Comparison of ENCODE assay signal across 13 cellular contexts in the genomic region with DNA sequence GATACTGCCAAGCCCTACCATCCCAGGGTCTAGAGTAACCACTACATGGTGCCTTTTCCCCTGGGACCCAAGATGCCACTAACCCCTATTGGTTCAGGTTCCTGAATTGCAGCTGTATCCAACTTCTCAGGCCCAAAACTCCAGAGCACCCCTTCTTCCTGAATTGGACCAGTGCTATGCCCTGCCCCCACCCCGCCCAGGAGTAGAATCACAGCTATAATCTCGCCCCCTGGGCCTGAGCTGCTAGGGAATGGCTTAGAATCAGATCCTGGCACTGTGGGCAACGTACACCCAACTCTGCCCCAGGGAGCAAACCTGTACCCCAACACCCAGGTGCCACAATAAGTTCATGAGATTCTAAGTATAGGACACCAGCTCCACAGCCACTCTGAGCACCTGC.
A peak's percentile ranks its signal among the peaks of the same experiment; 100 is the strongest.
DNase-seq lines count a peak whose midpoint lies in the region; ATAC-seq, FAIRE-seq and TF ChIP-seq lines count a peak whose summit lies in the region.
"Had no signal": no experiment of that assay in that cellular context is flagged by ENCODE, and none has a peak within 500 bp of the region (broad histone marks: within the 10 kb centered on the region; RNA-seq: fewer than 3 reads in every experiment).

No MANE protein-coding gene starts in this region.

- no peak for TF ChIP-seq RAD21 in HepG2 (CRISPR knock-in tag; IDR thresholded peaks at IDR 0.05)

- BruUV-seq in HepG2 (replicated peaks; lab: Mats Ljungman, UMichigan) (no TSS peak), PC-9 (replicated peaks; lab: Mats Ljungman, UMichigan) (no TSS peak)

- no peak overlapping the region for H2AFZ ChIP-seq in HepG2 (ENCODE audit: low read length)
- no peak overlapping the region for H2AFZ ChIP-seq in PC-9
- H2AFZ ChIP-seq: GM23338 had no signal

- H3F3A ChIP-seq in PC-9 (ENCODE audit: insufficient read depth, low read depth): no peaks in the 10 kb centered on the region

- no peaks in the 10 kb centered on the region for H3K9me2 ChIP-seq in PC-9 (ENCODE audit: insufficient read depth)

- TF ChIP-seq EP300 in HepG2 (IDR thresholded peaks at IDR 0.05; ENCODE audit: low read depth in 2 of 2, low read length in 2 of 2): no peak
- TF ChIP-seq EP300 in HepG2 (CRISPR knock-in tag; IDR thresholded peaks at IDR 0.05; ENCODE audit: borderline replicate concordance): no peak

- H3K9me3 ChIP-seq in right lobe of liver (peaks cover 0 to 11% (median 0%) of the 10 kb centered on the region in 4 donors), HepG2 (ENCODE audit: low read length) (peaks cover 30% of the 10 kb centered on the region), kidney (ENCODE audit: control insufficient read depth in 1 of 2, low read length in 2 of 2) (peaks cover 0 to 15% of the 10 kb centered on the region in 2 donors), PC-9 (ENCODE audit: insufficient read depth, low read depth) (no peaks in the 10 kb centered on the region)

- H3K27me3 ChIP-seq in right lobe of liver (no peaks in the 10 kb centered on the region), HepG2 (ENCODE audit: control insufficient read depth in 1 of 2, insufficient read depth in 2 of 2, low read length in 2 of 2) (peaks cover 2 to 16% of the 10 kb centered on the region in 2 experiments; a peak in 1 of 5 replicates), PC-9 (ENCODE audit: insufficient read depth, low read depth) (peaks cover 35% of the 10 kb centered on the region)
- H3K27me3 ChIP-seq: BLaER1 had no signal

- H3K36me3 ChIP-seq in right lobe of liver: no peaks in the 10 kb centered on the region
- H3K36me3 ChIP-seq in HepG2 (replicated peaks in 1 of 2; ENCODE audit: control insufficient read depth in 1 of 2, insufficient read depth in 2 of 2, low read length in 2 of 2): no peaks in the 10 kb centered on the region
- H3K36me3 ChIP-seq in kidney (ENCODE audit: control insufficient read depth in 1 of 2, insufficient read depth in 2 of 2, low read length in 2 of 2): no peaks in the 10 kb centered on the region
- H3K36me3 ChIP-seq in PC-9 (ENCODE audit: low read depth): no peaks in the 10 kb centered on the region
- H3K36me3 ChIP-seq: BLaER1 had no signal

- H3K27ac ChIP-seq in right lobe of liver (no peak overlapping the region), HepG2 (ENCODE audit: extremely low read length, insufficient read depth, low read length) (no peak overlapping the region), kidney (ENCODE audit: low read depth in 2 of 2, low read length in 2 of 2) (no peak overlapping the region), PC-9 (no peak overlapping the region)
- H3K27ac ChIP-seq: BLaER1 had no signal

- H3K4me1 ChIP-seq in right lobe of liver (no peaks in the 10 kb centered on the region), HepG2 (ENCODE audit: insufficient read depth, low read length) (no peaks in the 10 kb centered on the region), kidney (ENCODE audit: control insufficient read depth in 1 of 2, insufficient read depth in 1 of 2, low read depth in 1 of 2, low read length in 2 of 2) (no peaks in the 10 kb centered on the region), PC-9 (replicated peaks; ENCODE audit: insufficient read depth) (no peaks in the 10 kb centered on the region)
- H3K4me1 ChIP-seq: BLaER1, Caco-2 had no signal

- DNase-seq in right lobe of liver (peak in 2 of 3 donors; percentile 14 to 15), HepG2 (ENCODE audit: low spot score) (no peak), kidney (peak; percentile 13), posterior vena cava (ENCODE audit: low spot score) (peak; percentile 35), PC-9 (no peak), 8988T (no peak), DMS153 treated with DMSO at 0.1 percent for 48 hours (lab: John Stamatoyannopoulos, UW; ENCODE audit: unreplicated experiment) (no peak)
- DNase-seq: AML-193, Caco-2, DMS53, H9 had no signal

- POLR2A ChIA-PET in HepG2 (lab: Yijun Ruan, JAX) (no interaction called here), PC-9 (lab: Charles Lee; ENCODE audit: unreplicated experiment) (no interaction called here)

- intact Hi-C loops in right lobe of liver (cut with DNase I): loop anchor here in 1 of 2 donors (10.0 kb wide), 1 partner anchor 59 kb away; no protein-coding TSS in a partner anchor
- intact Hi-C loops in HepG2 (cut with micrococcal nuclease; ENCODE audit: unreplicated experiment): no loop called here
- intact Hi-C loops in kidney (cut with DNase I): no loop called here
- intact Hi-C loops in posterior vena cava (cut with DNase I): loop anchor here in 1 of 2 donors (2.0 kb wide), 1 partner anchor 19 kb away; no protein-coding TSS in a partner anchor
- intact Hi-C loops in PC-9 (cut with micrococcal nuclease; ENCODE audit: unreplicated experiment): no loop called here

- H3K4me2 ChIP-seq in HepG2 (ENCODE audit: low read depth, low read length) (no peak overlapping the region), PC-9 (no peak overlapping the region)
- H3K4me2 ChIP-seq: BLaER1, GM23338 had no signal

- no peak for TF ChIP-seq CTCF in right lobe of liver (IDR thresholded peaks at IDR 0.05)
- no peak for TF ChIP-seq CTCF in HepG2 (CRISPR knock-in tag; IDR thresholded peaks at IDR 0.05)
- no peak for TF ChIP-seq CTCF in kidney (IDR thresholded peaks at IDR 0.05; ENCODE audit: borderline replicate concordance, extremely low read depth, insufficient read depth)
- TF ChIP-seq CTCF in PC-9 (conservative IDR thresholded peaks at IDR 0.05): no peak

- no peaks in the 10 kb centered on the region for H4K20me1 ChIP-seq in HepG2 (ENCODE audit: insufficient read depth, low read length)
- no peaks in the 10 kb centered on the region for H4K20me1 ChIP-seq in PC-9 (ENCODE audit: insufficient read depth)
- H4K20me1 ChIP-seq: BLaER1 had no signal

- CTCF ChIA-PET in HepG2 (lab: Yijun Ruan, JAX; ENCODE audit: low intra/inter-chr PET ratio, low total read pairs) (no interaction called here), PC-9 (lab: Charles Lee) (no interaction called here)

- ATAC-seq in right lobe of liver (no peak), HepG2 (no peak)
- ATAC-seq: GM23338 had no signal

- no peak overlapping the region for H3K4me3 ChIP-seq in right lobe of liver
- no peak overlapping the region for H3K4me3 ChIP-seq in HepG2 (replicated peaks in 1 of 3; ENCODE audit: insufficient read depth in 1 of 3, low read depth in 2 of 3, low read length in 3 of 3)
- no peak overlapping the region for H3K4me3 ChIP-seq in kidney (ENCODE audit: low read length in 2 of 2)
- H3K4me3 ChIP-seq in PC-9: no peak overlapping the region
- H3K4me3 ChIP-seq: BLaER1, GM23338 had no signal

- no peak overlapping the region for H3K9ac ChIP-seq in HepG2 (ENCODE audit: insufficient read depth, low read depth, low read length)
- no peak overlapping the region for H3K9ac ChIP-seq in kidney (ENCODE audit: low read length in 2 of 2)
- H3K9ac ChIP-seq: BLaER1 had no signal

- H3K79me2 ChIP-seq in HepG2 (ENCODE audit: insufficient read depth, low read length): no peaks in the 10 kb centered on the region
- H3K79me2 ChIP-seq in PC-9 (ENCODE audit: low read depth): no peaks in the 10 kb centered on the region

- TF ChIP-seq POLR2A in right lobe of liver (IDR thresholded peaks at IDR 0.05) (no peak), HepG2 (IDR thresholded peaks at IDR 0.05; ENCODE audit: insufficient read depth in 1 of 2, low read depth in 2 of 2, low read length in 2 of 2) (no peak)

- 39% methylated on average over 2 of the region's 3 CpGs for WGBS in right lobe of liver (ENCODE audit: insufficient coverage, low coverage, low lambda C conversion rate, missing lambda C conversion rate)
- no CpG with 5 or more reads among the region's 3 CpGs for WGBS in HepG2 (ENCODE audit: low lambda C conversion rate)

- FAIRE-seq in HepG2 (lab: Jason Lieb, UNC) (no peak), kidney (lab: Jason Lieb, UNC) (no peak)

- in situ Hi-C loops in HepG2 (cut with HindIII; ENCODE audit: extremely low pct_ligation_motif_present, low pct_unique_long_range_greater_than_20kb): no loop called here

TF ChIP-seq in HepG2, 621 proteins besides CTCF, POLR2A, EP300 and RAD21 (continues in another document):
- TF ChIP-seq SIX1 (CRISPR knock-in tag; IDR thresholded peaks at IDR 0.05; ENCODE audit: borderline replicate concordance) (no peak), ZNF136 (CRISPR knock-in tag; IDR thresholded peaks at IDR 0.05; ENCODE audit: low read depth) (no peak), ZNF530 (CRISPR knock-in tag; IDR thresholded peaks at IDR 0.05; ENCODE audit: low read depth) (no peak), TBX2 (CRISPR knock-in tag; IDR thresholded peaks at IDR 0.05; ENCODE audit: borderline replicate concordance) (no peak), BORCS8-MEF2B (CRISPR knock-in tag; IDR thresholded peaks at IDR 0.05) (no peak), PCBP2 (optimal IDR thresholded peaks at IDR 0.05; ENCODE audit: low read depth, low read length, poor library complexity, severe bottlenecking) (no peak), ZNF674 (CRISPR knock-in tag; IDR thresholded peaks at IDR 0.05; ENCODE audit: low read depth) (no peak)
- TF ChIP-seq, protein P1, sequence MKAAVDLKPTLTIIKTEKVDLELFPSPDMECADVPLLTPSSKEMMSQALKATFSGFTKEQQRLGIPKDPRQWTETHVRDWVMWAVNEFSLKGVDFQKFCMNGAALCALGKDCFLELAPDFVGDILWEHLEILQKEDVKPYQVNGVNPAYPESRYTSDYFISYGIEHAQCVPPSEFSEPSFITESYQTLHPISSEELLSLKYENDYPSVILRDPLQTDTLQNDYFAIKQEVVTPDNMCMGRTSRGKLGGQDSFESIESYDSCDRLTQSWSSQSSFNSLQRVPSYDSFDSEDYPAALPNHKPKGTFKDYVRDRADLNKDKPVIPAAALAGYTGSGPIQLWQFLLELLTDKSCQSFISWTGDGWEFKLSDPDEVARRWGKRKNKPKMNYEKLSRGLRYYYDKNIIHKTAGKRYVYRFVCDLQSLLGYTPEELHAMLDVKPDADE (CRISPR knock-in tag; IDR thresholded peaks at IDR 0.05): no peak
- TF ChIP-seq, protein P2, sequence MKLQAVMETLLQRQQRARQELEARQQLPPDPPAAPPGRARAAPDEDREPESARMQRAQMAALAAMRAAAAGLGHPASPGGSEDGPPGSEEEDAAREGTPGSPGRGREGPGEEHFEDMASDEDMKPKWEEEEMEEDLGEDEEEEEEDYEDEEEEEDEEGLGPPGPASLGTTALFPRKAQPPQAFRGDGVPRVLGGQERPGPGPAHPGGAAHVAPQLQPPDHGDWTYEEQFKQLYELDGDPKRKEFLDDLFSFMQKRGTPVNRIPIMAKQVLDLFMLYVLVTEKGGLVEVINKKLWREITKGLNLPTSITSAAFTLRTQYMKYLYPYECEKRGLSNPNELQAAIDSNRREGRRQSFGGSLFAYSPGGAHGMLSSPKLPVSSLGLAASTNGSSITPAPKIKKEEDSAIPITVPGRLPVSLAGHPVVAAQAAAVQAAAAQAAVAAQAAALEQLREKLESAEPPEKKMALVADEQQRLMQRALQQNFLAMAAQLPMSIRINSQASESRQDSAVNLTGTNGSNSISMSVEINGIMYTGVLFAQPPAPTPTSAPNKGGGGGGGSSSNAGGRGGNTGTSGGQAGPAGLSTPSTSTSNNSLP (IDR thresholded peaks at IDR 0.05; ENCODE audit: low read depth, low read length): no peak

Comparison
In these comparisons a context has a peak if more than half of its experiments do, and no peak if none do; other contexts are left out.
1. DNase-seq: peak in right lobe of liver (2 of 3), kidney (single experiment) and posterior vena cava (single experiment); none in HepG2 (single experiment), PC-9 (0 of 2), 8988T (single experiment) and DMS153 treated with DMSO at 0.1 percent for 48 hours (single experiment).